13 cellular contexts compared by ENCODE assay signal in genomic region chr6:143579703-143580102, GRCh38.
DNase-seq lines count a peak whose midpoint lies in the region; ATAC-seq and TF ChIP-seq lines count a peak whose summit lies in the region.
"Had no signal": no experiment of that assay in that cellular context is flagged by ENCODE, and none has a peak within 500 bp of the region (broad histone marks: within the 10 kb centered on the region; RNA-seq: fewer than 3 reads in every experiment).

No MANE protein-coding gene starts in this region.

- H3K27ac ChIP-seq in RWPE1 = peak overlapping the region; percentile 68
- H3K27ac ChIP-seq: BLaER1, SK-N-MC had no signal

- H3K4me1 Mint-ChIP-seq in nephron = peaks cover 20% of the 10 kb centered on the region

- H3K4me3 Mint-ChIP-seq in nephron = no peak overlapping the region

- ATAC-seq in GM18511 (IDR thresholded peaks at IDR 0.05; ENCODE audit: unreplicated experiment) = no peak

- H3K27me3 Mint-ChIP-seq in nephron (ENCODE audit: low read depth) = no peaks in the 10 kb centered on the region

- H3K9me3 Mint-ChIP-seq in nephron = peaks cover 4% of the 10 kb centered on the region

- DNase-seq in AG08396 (ENCODE audit: low spot score) (peak; percentile 84), RWPE1 (ENCODE audit: low spot score) (peak; percentile 64), fibroblast of gingiva (ENCODE audit: low read depth) (peak; percentile 85), NCI-H2107 treated with DMSO at 0.1 percent for 48 hours (lab: John Stamatoyannopoulos, UW; ENCODE audit: unreplicated experiment) (no peak), SW 1271 (lab: John Stamatoyannopoulos, UW) (no peak), glomerular visceral epithelial cell (ENCODE audit: extremely low spot score) (no peak)
- DNase-seq: activated naive CD4-positive, alpha-beta T cell treated with Interleukin-2 at 50 U/mL for 16 hours; Karpas-422; stimulated activated naive CD4-positive, alpha-beta T cell had no signal

- H3K27ac Mint-ChIP-seq in nephron = peak overlapping the region in 2 of 3 experiments; percentile 41 to 80

- CTCF ChIA-PET in RWPE1 (lab: Yijun Ruan, JAX) = interaction anchor here (2.3 kb wide), 1 partner anchor 434 kb away, joined by 8 read pairs; no protein-coding TSS in a partner anchor

- POLR2A ChIA-PET in RWPE1 (lab: Yijun Ruan, JAX; ENCODE audit: low non-redundant PET) = no interaction called here

- TF ChIP-seq CTCF in RWPE1 (conservative IDR thresholded peaks at IDR 0.05; ENCODE audit: low read depth) (no peak), nephron (IDR thresholded peaks at IDR 0.05; ENCODE audit: unreplicated experiment in 3 of 3) (no peak)

- no peaks in the 10 kb centered on the region for H3K36me3 Mint-ChIP-seq in nephron (ENCODE audit: low read depth)

Comparison
In these comparisons a context has a peak if more than half of its experiments do, and no peak if none do; other contexts are left out.
1. DNase-seq: peak in AG08396 (single experiment), RWPE1 (single experiment) and fibroblast of gingiva (single experiment); none in NCI-H2107 treated with DMSO at 0.1 percent for 48 hours (single experiment), SW 1271 (0 of 2) and glomerular visceral epithelial cell (single experiment).